ENCODE assay signal across 1 cellular context in the genomic region with DNA sequence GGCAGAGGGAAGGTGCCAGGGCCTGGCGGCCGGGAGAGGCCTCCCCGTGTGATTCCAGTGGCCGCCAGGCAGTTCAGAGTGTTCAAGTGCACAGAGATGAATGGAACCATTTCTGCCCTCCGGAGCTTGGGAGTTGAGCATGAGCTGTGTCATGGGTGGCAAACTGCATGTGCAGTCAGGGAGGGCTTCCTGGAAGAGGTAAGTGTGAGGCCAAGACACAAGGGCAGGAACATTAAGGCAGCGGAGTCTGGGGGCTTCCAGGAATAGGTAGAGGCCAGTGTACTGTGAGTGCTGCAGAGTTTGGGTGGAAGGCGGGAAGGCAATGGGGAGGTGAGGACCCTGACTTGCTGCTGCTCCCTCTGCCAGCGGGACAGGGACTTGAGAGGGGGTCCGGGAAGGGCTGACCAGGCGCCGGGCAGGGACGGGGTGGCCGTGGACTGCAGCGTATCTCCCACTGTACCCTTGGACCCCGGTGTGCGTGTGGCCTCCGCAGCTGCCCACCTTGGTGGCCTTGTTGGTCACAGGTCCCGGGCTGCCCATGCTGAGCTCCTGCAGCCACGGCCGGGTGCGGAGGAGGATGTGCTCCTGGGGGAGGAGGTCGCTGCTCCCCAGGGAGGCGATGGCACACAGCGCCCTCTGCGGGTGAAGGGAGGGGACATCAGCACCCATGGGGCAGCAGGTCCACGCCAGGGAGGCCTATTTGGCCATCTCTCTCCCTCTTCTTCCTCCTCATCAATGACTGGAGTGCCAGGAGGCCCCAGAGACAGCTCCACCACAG.
TF ChIP-seq lines count a peak whose summit lies in the region.

No MANE protein-coding gene starts in this region.

TF ChIP-seq in A549, 52 proteins besides CTCF, POLR2A, EP300 and RAD21 (continued from another document):
- TF ChIP-seq REST (IDR thresholded peaks at IDR 0.05) (no peak), PHF8 (IDR thresholded peaks at IDR 0.05; ENCODE audit: borderline replicate concordance, low read depth) (no peak)
TF ChIP-seq in A549: peak in this region for 2.
